In the genomic region with DNA sequence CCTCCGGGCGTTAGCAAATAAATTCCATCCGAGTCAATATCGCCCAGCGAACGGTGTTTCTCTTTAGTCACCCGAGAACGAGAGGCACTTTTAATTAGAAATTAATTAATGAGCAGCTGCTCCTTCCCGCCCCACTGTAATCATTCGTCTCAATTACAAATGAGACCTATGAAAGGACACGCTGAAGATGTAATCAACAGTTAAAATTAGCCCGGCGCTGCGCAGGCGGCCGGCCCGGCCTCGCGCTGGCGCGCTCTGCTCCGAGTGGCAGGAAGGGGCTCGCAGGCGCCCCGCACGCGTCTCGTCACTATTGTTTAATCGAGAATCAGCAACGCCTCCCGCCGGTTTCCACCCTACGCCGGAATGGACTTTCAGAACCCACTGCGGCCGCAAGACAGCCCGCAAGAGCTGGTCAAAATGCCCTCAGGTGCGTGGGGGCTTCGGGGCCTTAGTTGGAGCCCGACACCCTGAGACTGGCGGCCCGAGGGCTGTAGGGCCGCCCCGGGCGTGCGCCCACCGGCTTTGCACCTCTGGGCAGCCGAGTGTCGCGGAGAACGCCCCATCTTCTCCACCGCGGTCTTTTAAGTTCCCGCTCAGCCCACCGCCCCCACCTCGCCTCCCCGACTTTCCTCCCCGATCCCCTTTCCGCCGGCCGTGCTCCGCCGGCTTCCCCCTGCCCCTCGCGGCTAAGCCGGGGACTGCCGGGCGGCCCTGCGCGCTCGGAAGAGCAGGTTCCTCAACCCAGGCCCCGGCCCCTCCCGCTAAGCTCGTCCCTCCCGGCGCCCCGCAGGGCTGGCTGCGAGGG, we compare ENCODE assay signal across 12 cellular contexts. TPM values are rescaled to one million over a fixed set of nuclear protein-coding genes. Genes with fewer than 3 reads are reported as not detected.
DNase-seq lines count a peak whose midpoint lies in the region; ATAC-seq, FAIRE-seq and TF ChIP-seq lines count a peak whose summit lies in the region.
"Had no signal": no experiment of that assay in that cellular context is flagged by ENCODE, and none has a peak within 500 bp of the region (broad histone marks: within the 10 kb centered on the region; RNA-seq: fewer than 3 reads in every experiment).

No MANE protein-coding gene starts in this region.

- SMC1A ChIA-PET in GM12878 (lab: Charles Lee; ENCODE audit: uncharacterized antibody, unreplicated experiment), result no interaction called here

- no peak overlapping the region for H3K4me3 Mint-ChIP-seq in activated naive CD8-positive, alpha-beta T cell treated with anti-CD3 and anti-CD28 coated beads, Interleukin-2, amount 10 ng/mL, durations not matched to agents 7 days and 5 days
- no peak overlapping the region for H3K4me3 Mint-ChIP-seq in activated naive CD8-positive, alpha-beta T cell treated with anti-CD3 and anti-CD28 coated beads, Interleukin-2, amount 50 U/mL, for 24 hours

- no peak overlapping the region for H3K4me3 ChIP-seq in GM12878
- peak overlapping the region; percentile 42 to 50 for H3K4me3 ChIP-seq in vagina

- in situ Hi-C loops in GM12878 (cut with MboI), result no loop called here

- H3K36me3 ChIP-seq in GM12878 (ENCODE audit: control insufficient read depth in 2 of 2, insufficient read depth in 2 of 2, low read length in 1 of 2) (no peaks in the 10 kb centered on the region), vagina (no peaks in the 10 kb centered on the region)

- no peak for ATAC-seq in activated naive CD8-positive, alpha-beta T cell treated with anti-CD3 and anti-CD28 coated beads, Interleukin-2, amount 10 ng/mL, durations not matched to agents 7 days and 5 days (ENCODE audit: low read depth)
- ATAC-seq in activated naive CD8-positive, alpha-beta T cell treated with anti-CD3 and anti-CD28 coated beads, Interleukin-2, amount 50 U/mL, for 24 hours, result no peak
- peak; percentile 56 for ATAC-seq in GM12878
- ATAC-seq in GM18867 (IDR thresholded peaks at IDR 0.05; ENCODE audit: unreplicated experiment), result no peak

- no peaks in the 10 kb centered on the region for H3K79me2 ChIP-seq in GM12878 (ENCODE audit: control insufficient read depth, insufficient read depth, low read length)

- H3K27me3 Mint-ChIP-seq in activated naive CD8-positive, alpha-beta T cell treated with anti-CD3 and anti-CD28 coated beads, Interleukin-2, amount 10 ng/mL, durations not matched to agents 7 days and 5 days, result peaks cover 60% of the 10 kb centered on the region
- peaks cover 54% of the 10 kb centered on the region for H3K27me3 Mint-ChIP-seq in activated naive CD8-positive, alpha-beta T cell treated with anti-CD3 and anti-CD28 coated beads, Interleukin-2, amount 50 U/mL, for 24 hours

- H4K20me1 ChIP-seq in GM12878 (ENCODE audit: control insufficient read depth, insufficient read depth), result no peaks in the 10 kb centered on the region

- no peak overlapping the region for H2AFZ ChIP-seq in GM12878 (ENCODE audit: control insufficient read depth, low read depth, low read length)

- H3K9ac ChIP-seq in GM12878 (ENCODE audit: control insufficient read depth, insufficient read depth, low read length), result no peak overlapping the region

- no peak overlapping the region for H3K4me2 ChIP-seq in GM12878 (ENCODE audit: control insufficient read depth, insufficient read depth)

- 8% methylated on average over 51 of the region's 78 CpGs for WGBS in GM12878 (ENCODE audit: insufficient coverage, insufficient replicate concordance, low lambda C conversion rate, missing lambda C conversion rate)

- H3K4me1 Mint-ChIP-seq in activated naive CD8-positive, alpha-beta T cell treated with anti-CD3 and anti-CD28 coated beads, Interleukin-2, amount 10 ng/mL, durations not matched to agents 7 days and 5 days, result peaks cover 5% of the 10 kb centered on the region
- peaks cover 7% of the 10 kb centered on the region for H3K4me1 Mint-ChIP-seq in activated naive CD8-positive, alpha-beta T cell treated with anti-CD3 and anti-CD28 coated beads, Interleukin-2, amount 50 U/mL, for 24 hours

- H3K27ac Mint-ChIP-seq in activated naive CD8-positive, alpha-beta T cell treated with anti-CD3 and anti-CD28 coated beads, Interleukin-2, amount 10 ng/mL, durations not matched to agents 7 days and 5 days, result no peak overlapping the region
- H3K27ac Mint-ChIP-seq in activated naive CD8-positive, alpha-beta T cell treated with anti-CD3 and anti-CD28 coated beads, Interleukin-2, amount 50 U/mL, for 24 hours, result no peak overlapping the region

- H3K27me3 ChIP-seq in GM12878 (replicated peaks in 1 of 2; ENCODE audit: control insufficient read depth in 2 of 2, insufficient read depth in 2 of 2, low read length in 1 of 2) (peaks cover 5 to 13% of the 10 kb centered on the region in 2 experiments; a peak in 3 of 4 replicates), vagina (peaks cover 9% of the 10 kb centered on the region)
- H3K27me3 ChIP-seq: testis had no signal

- H3K27ac ChIP-seq in GM12878 (ENCODE audit: control insufficient read depth, insufficient read depth), result no peak overlapping the region
- peak overlapping the region; percentile 66 for H3K27ac ChIP-seq in vagina
- H3K27ac ChIP-seq: testis had no signal

- DNase-seq in activated naive CD8-positive, alpha-beta T cell treated with anti-CD3 and anti-CD28 coated beads, Interleukin-2, amount 10 ng/mL, durations not matched to agents 7 days and 5 days, result peak; percentile 45
- DNase-seq in activated naive CD8-positive, alpha-beta T cell treated with anti-CD3 and anti-CD28 coated beads, Interleukin-2, amount 50 U/mL, for 24 hours, result no peak
- no peak for DNase-seq in GM12878 (ENCODE audit: low read depth, low spot score)
- peak; percentile 71 for DNase-seq in iPS-NIHi7 (ENCODE audit: extremely low spot score)
- DNase-seq in vagina (ENCODE audit: extremely low spot score in 2 of 2), result no peak
- no peak for DNase-seq in hypothalamus (lab: John Stamatoyannopoulos, UW)
- DNase-seq in KG1 (lab: John Stamatoyannopoulos, UW), result no peak
- DNase-seq: activated gamma-delta T cell treated with Interleukin-2 at 50 U/mL for 16 hours, NCI-H446 had no signal

- H3K36me3 Mint-ChIP-seq in activated naive CD8-positive, alpha-beta T cell treated with anti-CD3 and anti-CD28 coated beads, Interleukin-2, amount 10 ng/mL, durations not matched to agents 7 days and 5 days, result peaks cover 3% of the 10 kb centered on the region
- H3K36me3 Mint-ChIP-seq in activated naive CD8-positive, alpha-beta T cell treated with anti-CD3 and anti-CD28 coated beads, Interleukin-2, amount 50 U/mL, for 24 hours (ENCODE audit: low read depth), result no peaks in the 10 kb centered on the region

- no peak for TF ChIP-seq EP300 in GM12878 (IDR thresholded peaks at IDR 0.05; ENCODE audit: borderline replicate concordance in 1 of 2, control insufficient read depth in 1 of 2, low read depth in 2 of 2, low read length in 2 of 2)

- TF ChIP-seq CTCF in GM12878 (IDR thresholded peaks at IDR 0.05 in 2 of 3, conservative IDR thresholded peaks at IDR 0.05 in 1 of 3; ENCODE audit: control insufficient read depth in 2 of 3, extremely low read depth in 1 of 3, insufficient read depth in 1 of 3, low read depth in 3 of 3, low read length in 3 of 3) (0 out of 6 replicates have a peak, but pooled peaks of 1 of the 3 experiments have one; percentile 5), vagina (IDR thresholded peaks at IDR 0.05) (no peak)

- TF ChIP-seq POLR2A in GM12878 (IDR thresholded peaks at IDR 0.05; ENCODE audit: low read depth, low read length), result no peak
- no peak for TF ChIP-seq POLR2A in vagina (IDR thresholded peaks at IDR 0.05)

- H3K9me3 Mint-ChIP-seq in activated naive CD8-positive, alpha-beta T cell treated with anti-CD3 and anti-CD28 coated beads, Interleukin-2, amount 10 ng/mL, durations not matched to agents 7 days and 5 days, result peaks cover 2% of the 10 kb centered on the region
- H3K9me3 Mint-ChIP-seq in activated naive CD8-positive, alpha-beta T cell treated with anti-CD3 and anti-CD28 coated beads, Interleukin-2, amount 50 U/mL, for 24 hours, result no peaks in the 10 kb centered on the region

- H3K4me1 ChIP-seq in GM12878 (ENCODE audit: control insufficient read depth, insufficient read depth, low read length) (no peaks in the 10 kb centered on the region), vagina (peaks cover 30% of the 10 kb centered on the region)

- RAD21 ChIA-PET in GM12878 (lab: Charles Lee; ENCODE audit: unreplicated experiment), result no interaction called here

- no peak for TF ChIP-seq RAD21 in GM12878 (IDR thresholded peaks at IDR 0.05; ENCODE audit: insufficient read depth, low read depth, low read length)

- no TSS peak for BruUV-seq in GM12878 (replicated peaks; lab: Mats Ljungman, UMichigan)

- H3K9me3 ChIP-seq in GM12878 (replicated peaks; ENCODE audit: control insufficient read depth, insufficient read depth, low read length) (no peaks in the 10 kb centered on the region; the same call in 2 of the 3 replicates), vagina (no peaks in the 10 kb centered on the region)
- H3K9me3 ChIP-seq: testis had no signal

- POLR2A ChIA-PET in activated naive CD8-positive, alpha-beta T cell treated with anti-CD3 and anti-CD28 coated beads, Interleukin-2, amount 10 ng/mL, durations not matched to agents 7 days and 5 days (lab: Charles Lee), result no interaction called here
- POLR2A ChIA-PET in GM12878 (lab: Charles Lee), result no interaction called here

- intact Hi-C loops in GM12878 (cut with micrococcal nuclease; ENCODE audit: unreplicated experiment) (no loop called here), vagina (cut with DNase I) (no loop called here)

- FAIRE-seq in GM12878 (lab: Jason Lieb, UNC), result no peak

- CTCF ChIA-PET in GM12878 (lab: Yijun Ruan, JAX), result no interaction called here

TF ChIP-seq in GM12878, 131 proteins besides CTCF, POLR2A, EP300 and RAD21 (continues in another document):
- TF ChIP-seq SIN3A (IDR thresholded peaks at IDR 0.05; ENCODE audit: low read depth, low read length), result no peak

RNA-seq across cellular contexts. Expression of a gene that starts 0.6 kb away (rescaled TPM):
- not detected for total RNA-seq in activated naive CD8-positive, alpha-beta T cell treated with anti-CD3 and anti-CD28 coated beads, Interleukin-2, amount 10 ng/mL, durations not matched to agents 7 days and 5 days
- not detected in 2 replicates for total RNA-seq in GM12878 (2013; cell fraction: nucleolus; rRNA removed)
- total RNA-seq in GM12878 (2014; rRNA removed) (not detected in 2 replicates), GM12878 (2014; rRNA removed; fragmentation: Illumina TruSeq; extraction: Trizol) (not detected in 2 replicates), GM12878 (2021) (not detected in 2 replicates), vagina (26.8 TPM)
- not detected for polyA plus RNA-seq in GM12878 (2011; ENCODE audit: low read depth)
- polyA plus RNA-seq in GM12878 (2011; rRNA removed) (not detected in 2 replicates), GM12878 (2014; fragmentation: Illumina TruSeq; extraction: Trizol) (not detected in 2 replicates), GM12878 (2014; fragmentation: Nextera tagmentation; extraction: Ambion mirVana) (not detected), GM12878 (2014; rRNA removed) (not detected in 2 replicates), GM12878 (2016; fragmentation: Nextera tagmentation; extraction: Ambion mirVana) (not detected)
- not detected in 2 replicates for polyA plus RNA-seq in GM12878 (2011; cell fraction: cytosol; rRNA removed)
- not detected in 2 replicates for polyA plus RNA-seq in GM12878 (2011; cell fraction: nucleus; rRNA removed)
- 0.10 TPM in 1 of 2 replicates, not detected in the other for polyA plus RNA-seq in GM12878 (2012)
- not detected in 2 replicates for polyA minus RNA-seq in GM12878 (2011; rRNA and poly(A)+ RNA removed)
- polyA minus RNA-seq in GM12878 (2011; cell fraction: cytosol; rRNA and poly(A)+ RNA removed), result not detected in 2 replicates
- not detected in 2 replicates for polyA minus RNA-seq in GM12878 (2011; cell fraction: nucleus; rRNA and poly(A)+ RNA removed)
- total RNA-seq: myocyte had no signal

Comparison
In these comparisons a context has a peak if more than half of its experiments do, and no peak if none do; other contexts are left out.
1. DNase-seq: peak in activated naive CD8-positive, alpha-beta T cell treated with anti-CD3 and anti-CD28 coated beads, Interleukin-2, amount 10 ng/mL, durations not matched to agents 7 days and 5 days (single experiment) and iPS-NIHi7 (single experiment); none in activated naive CD8-positive, alpha-beta T cell treated with anti-CD3 and anti-CD28 coated beads, Interleukin-2, amount 50 U/mL, for 24 hours (single experiment), GM12878 (single experiment), vagina (0 of 2), hypothalamus (0 of 51) and KG1 (single experiment).
2. RNA of a gene that starts 0.6 kb away (total RNA-seq): 26.8 TPM in vagina (single experiment); not detected in activated naive CD8-positive, alpha-beta T cell treated with anti-CD3 and anti-CD28 coated beads, Interleukin-2, amount 10 ng/mL, durations not matched to agents 7 days and 5 days and not detected in GM12878; every median in the first group is over 10 times any median in the second.